Comparison of ENCODE assay signal across 8 cellular contexts in the genomic region with DNA sequence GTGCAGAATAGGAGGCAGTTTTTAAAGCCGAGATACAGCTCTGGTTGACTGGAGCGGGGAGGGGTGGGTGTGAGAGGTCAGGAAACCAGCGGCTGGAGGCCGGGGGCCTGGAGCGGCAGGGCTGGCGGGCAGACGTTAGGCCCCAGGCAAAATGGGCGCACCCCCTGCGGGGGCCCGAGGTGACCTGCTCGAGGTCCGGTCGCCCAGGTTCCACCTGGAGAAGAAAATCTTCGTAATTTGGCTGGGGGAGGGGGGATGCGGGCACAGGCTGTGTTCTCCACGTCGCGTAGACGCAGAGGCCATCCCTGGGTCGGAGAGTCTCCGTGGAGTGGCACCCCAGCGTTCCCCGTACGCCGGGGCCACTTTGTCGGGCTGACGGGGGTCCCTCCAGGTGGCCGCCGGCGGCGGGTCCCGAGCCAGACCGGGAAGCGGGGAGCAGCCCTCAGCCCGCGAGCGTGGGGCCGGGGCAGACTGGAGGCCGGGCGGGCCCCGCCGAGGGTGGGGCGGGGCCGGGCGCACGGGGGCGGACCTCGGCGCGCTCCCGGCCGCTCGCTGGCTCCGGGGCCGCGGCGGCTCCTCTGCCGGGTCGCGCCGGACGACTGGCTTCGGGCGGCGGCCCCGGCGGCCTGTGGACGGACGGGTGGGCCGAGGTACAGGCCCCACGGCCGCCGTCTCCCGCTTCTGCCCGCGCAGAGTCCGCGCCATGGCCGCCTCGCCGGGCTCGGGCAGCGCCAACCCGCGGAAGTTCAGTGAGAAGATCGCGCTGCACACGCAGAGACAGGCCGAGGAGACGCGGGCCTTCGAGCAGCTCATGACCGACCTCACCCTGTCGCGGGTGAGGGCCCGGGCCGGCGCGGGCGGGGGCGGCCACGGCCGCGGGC. TPM values are rescaled to one million over a fixed set of nuclear protein-coding genes. Genes with fewer than 3 reads are reported as not detected.
DNase-seq lines count a peak whose midpoint lies in the region; ATAC-seq, FAIRE-seq and TF ChIP-seq lines count a peak whose summit lies in the region.

A gene with protein sequence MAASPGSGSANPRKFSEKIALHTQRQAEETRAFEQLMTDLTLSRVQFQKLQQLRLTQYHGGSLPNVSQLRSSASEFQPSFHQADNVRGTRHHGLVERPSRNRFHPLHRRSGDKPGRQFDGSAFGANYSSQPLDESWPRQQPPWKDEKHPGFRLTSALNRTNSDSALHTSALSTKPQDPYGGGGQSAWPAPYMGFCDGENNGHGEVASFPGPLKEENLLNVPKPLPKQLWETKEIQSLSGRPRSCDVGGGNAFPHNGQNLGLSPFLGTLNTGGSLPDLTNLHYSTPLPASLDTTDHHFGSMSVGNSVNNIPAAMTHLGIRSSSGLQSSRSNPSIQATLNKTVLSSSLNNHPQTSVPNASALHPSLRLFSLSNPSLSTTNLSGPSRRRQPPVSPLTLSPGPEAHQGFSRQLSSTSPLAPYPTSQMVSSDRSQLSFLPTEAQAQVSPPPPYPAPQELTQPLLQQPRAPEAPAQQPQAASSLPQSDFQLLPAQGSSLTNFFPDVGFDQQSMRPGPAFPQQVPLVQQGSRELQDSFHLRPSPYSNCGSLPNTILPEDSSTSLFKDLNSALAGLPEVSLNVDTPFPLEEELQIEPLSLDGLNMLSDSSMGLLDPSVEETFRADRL (plus strand): TSS at position 555 of the 881 bp plus-strand sequence. CDS start 149 bp downstream, at position 704.

- ATAC-seq in GM19397 (IDR thresholded peaks at IDR 0.05; ENCODE audit: unreplicated experiment): peak; percentile 67
- ATAC-seq in HG03521 (IDR thresholded peaks at IDR 0.05; ENCODE audit: unreplicated experiment): peak; percentile 69
- peak; percentile 93 for ATAC-seq in Right ventricle myocardium inferior
- ATAC-seq in pancreas: peak; percentile 87 to 92 (median 89)

- H3K9ac ChIP-seq in SK-N-SH: peak within 1 kb of the TSS; percentile 81

- intact Hi-C loops in Right ventricle myocardium inferior (cut with DNase I) (loop anchor here (2.0 to 5.0 kb wide), 2 partner anchors 31 to 68 kb away; no protein-coding TSS in a partner anchor), pancreas (cut with DNase I) (no loop called here), vagina (cut with DNase I) (loop anchor here (10.0 kb wide), 1 partner anchor 75 kb away; no protein-coding TSS in a partner anchor)

- CTCF ChIA-PET in SK-N-SH (lab: Yijun Ruan, JAX): interaction anchor here (0.7 to 2.2 kb wide), 5 partner anchors 10 to 85 kb away, joined by 3 to 7 read pairs (median 4); no protein-coding TSS in a partner anchor

- H4K20me1 ChIP-seq in SK-N-SH (ENCODE audit: insufficient read depth): peaks cover 21% of the 10 kb centered on the region

- FAIRE-seq in pancreas (lab: Jason Lieb, UNC): no peak

- no peaks in the 10 kb centered on the region for H3K9me2 ChIP-seq in SK-N-SH

- peak within 1 kb of the TSS; percentile 90 for H3K27ac Mint-ChIP-seq in activated naive CD8-positive, alpha-beta T cell

- no peak for TF ChIP-seq EP300 in SK-N-SH (IDR thresholded peaks at IDR 0.05; ENCODE audit: borderline replicate concordance in 1 of 2, low read depth in 1 of 2, low read length in 1 of 2)

- H3F3A ChIP-seq in SK-N-SH (replicated peaks; ENCODE audit: insufficient read depth): peaks cover 5% of the 10 kb centered on the region

- peak in 1 of 2 donors; percentile 71 for TF ChIP-seq POLR2A in vagina (IDR thresholded peaks at IDR 0.05)

- H3K4me1 ChIP-seq in SK-N-SH (ENCODE audit: control insufficient read depth in 1 of 2, insufficient read depth in 2 of 2, low read depth in 1 of 2, low read length in 1 of 2): peaks cover 5 to 8% of the 10 kb centered on the region in 2 experiments; a peak in 2 of 4 replicates
- H3K4me1 ChIP-seq in pancreas: peaks cover 0 to 14% (median 13%) of the 10 kb centered on the region in 3 donors
- peaks cover 34% of the 10 kb centered on the region for H3K4me1 ChIP-seq in vagina

- no peaks in the 10 kb centered on the region for H3K36me3 ChIP-seq in SK-N-SH (replicated peaks in 1 of 2; ENCODE audit: control insufficient read depth in 1 of 2, insufficient read depth in 2 of 2, low read length in 1 of 2)
- H3K36me3 ChIP-seq in pancreas: no peaks in the 10 kb centered on the region
- H3K36me3 ChIP-seq in vagina: no peaks in the 10 kb centered on the region

- peaks cover 44% of the 10 kb centered on the region for H3K79me2 ChIP-seq in SK-N-SH (ENCODE audit: insufficient read depth)

- 27% methylated on average over 4 of the region's 104 CpGs for WGBS in SK-N-SH (ENCODE audit: low lambda C conversion rate)
- 3 to 4% methylated on average over 79 to 104 of the region's 104 CpGs for WGBS in pancreas, 2 donors

- TF ChIP-seq RAD21 in SK-N-SH (IDR thresholded peaks at IDR 0.05; ENCODE audit: low read length): no peak

- TF ChIP-seq CTCF in SK-N-SH (IDR thresholded peaks at IDR 0.05): no peak
- TF ChIP-seq CTCF in pancreas (IDR thresholded peaks at IDR 0.05): no peak
- TF ChIP-seq CTCF in vagina (IDR thresholded peaks at IDR 0.05): no peak

- peak within 1 kb of the TSS; percentile 82 for H3K4me2 ChIP-seq in SK-N-SH

- H3K36me3 Mint-ChIP-seq in activated naive CD8-positive, alpha-beta T cell: no peaks in the 10 kb centered on the region

- peak within 1 kb of the TSS; percentile 95 for H3K4me3 Mint-ChIP-seq in activated naive CD8-positive, alpha-beta T cell

- H3K9me3 Mint-ChIP-seq in activated naive CD8-positive, alpha-beta T cell (ENCODE audit: low read depth): no peaks in the 10 kb centered on the region

- peaks cover 40% of the 10 kb centered on the region for H3K4me1 Mint-ChIP-seq in activated naive CD8-positive, alpha-beta T cell (ENCODE audit: low read depth)

- no peaks in the 10 kb centered on the region for H3K27me3 Mint-ChIP-seq in activated naive CD8-positive, alpha-beta T cell

- no peaks in the 10 kb centered on the region for H3K9me3 ChIP-seq in SK-N-SH
- H3K9me3 ChIP-seq in pancreas: no peaks in the 10 kb centered on the region
- no peaks in the 10 kb centered on the region for H3K9me3 ChIP-seq in vagina

- H3K4me3 ChIP-seq in SK-N-SH (ENCODE audit: low read depth in 2 of 2, low read length in 1 of 2) (peak within 1 kb of the TSS; percentile 77 to 86), pancreas (peak within 1 kb of the TSS; percentile 48 to 78 (median 66)), vagina (peak within 1 kb of the TSS; percentile 69 to 84)

- H3K27ac ChIP-seq in SK-N-SH (ENCODE audit: low read depth in 2 of 2, low read length in 1 of 2): peak within 1 kb of the TSS; percentile 71 to 81
- peak within 1 kb of the TSS; percentile 58 to 82 (median 74) for H3K27ac ChIP-seq in pancreas
- H3K27ac ChIP-seq in vagina: peak within 1 kb of the TSS; percentile 91

- H2AFZ ChIP-seq in SK-N-SH (ENCODE audit: low read depth): peak within 1 kb of the TSS; percentile 95

- DNase-seq in COLO668 (lab: John Stamatoyannopoulos, UW; ENCODE audit: unreplicated experiment) (peak; percentile 74), SK-N-SH (peak; percentile 94), Right ventricle myocardium inferior (ENCODE audit: missing footprints) (peak; percentile 85), pancreas (peak; percentile 43 to 85 (median 54)), vagina (ENCODE audit: extremely low spot score in 2 of 2) (no peak)

- no peaks in the 10 kb centered on the region for H3K27me3 ChIP-seq in SK-N-SH (ENCODE audit: insufficient read depth)
- no peaks in the 10 kb centered on the region for H3K27me3 ChIP-seq in pancreas
- no peaks in the 10 kb centered on the region for H3K27me3 ChIP-seq in vagina

- POLR2A ChIA-PET in SK-N-SH (lab: Yijun Ruan, JAX): interaction anchor here (0.5 to 1.7 kb wide), 3 partner anchors 13 to 135 kb away, joined by 3 to 8 read pairs (median 3); no protein-coding TSS in a partner anchor

TF ChIP-seq in SK-N-SH, 30 proteins besides CTCF, POLR2A, EP300 and RAD21 (continues in another document):
- TF ChIP-seq MXI1 (IDR thresholded peaks at IDR 0.05; ENCODE audit: low read depth, low read length) (no peak), SMC3 (IDR thresholded peaks at IDR 0.05; ENCODE audit: low read depth, low read length) (no peak), POLR2AphosphoS5 (IDR thresholded peaks at IDR 0.05; ENCODE audit: low read depth, low read length) (peak; percentile 54; the same call in 1 of the 2 replicates), RFX5 (IDR thresholded peaks at IDR 0.05; ENCODE audit: low read length) (no peak)
- TF ChIP-seq, protein P1, sequence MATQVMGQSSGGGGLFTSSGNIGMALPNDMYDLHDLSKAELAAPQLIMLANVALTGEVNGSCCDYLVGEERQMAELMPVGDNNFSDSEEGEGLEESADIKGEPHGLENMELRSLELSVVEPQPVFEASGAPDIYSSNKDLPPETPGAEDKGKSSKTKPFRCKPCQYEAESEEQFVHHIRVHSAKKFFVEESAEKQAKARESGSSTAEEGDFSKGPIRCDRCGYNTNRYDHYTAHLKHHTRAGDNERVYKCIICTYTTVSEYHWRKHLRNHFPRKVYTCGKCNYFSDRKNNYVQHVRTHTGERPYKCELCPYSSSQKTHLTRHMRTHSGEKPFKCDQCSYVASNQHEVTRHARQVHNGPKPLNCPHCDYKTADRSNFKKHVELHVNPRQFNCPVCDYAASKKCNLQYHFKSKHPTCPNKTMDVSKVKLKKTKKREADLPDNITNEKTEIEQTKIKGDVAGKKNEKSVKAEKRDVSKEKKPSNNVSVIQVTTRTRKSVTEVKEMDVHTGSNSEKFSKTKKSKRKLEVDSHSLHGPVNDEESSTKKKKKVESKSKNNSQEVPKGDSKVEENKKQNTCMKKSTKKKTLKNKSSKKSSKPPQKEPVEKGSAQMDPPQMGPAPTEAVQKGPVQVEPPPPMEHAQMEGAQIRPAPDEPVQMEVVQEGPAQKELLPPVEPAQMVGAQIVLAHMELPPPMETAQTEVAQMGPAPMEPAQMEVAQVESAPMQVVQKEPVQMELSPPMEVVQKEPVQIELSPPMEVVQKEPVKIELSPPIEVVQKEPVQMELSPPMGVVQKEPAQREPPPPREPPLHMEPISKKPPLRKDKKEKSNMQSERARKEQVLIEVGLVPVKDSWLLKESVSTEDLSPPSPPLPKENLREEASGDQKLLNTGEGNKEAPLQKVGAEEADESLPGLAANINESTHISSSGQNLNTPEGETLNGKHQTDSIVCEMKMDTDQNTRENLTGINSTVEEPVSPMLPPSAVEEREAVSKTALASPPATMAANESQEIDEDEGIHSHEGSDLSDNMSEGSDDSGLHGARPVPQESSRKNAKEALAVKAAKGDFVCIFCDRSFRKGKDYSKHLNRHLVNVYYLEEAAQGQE (IDR thresholded peaks at IDR 0.05; ENCODE audit: low read depth, low read length): no peak
- TF ChIP-seq, protein P2, sequence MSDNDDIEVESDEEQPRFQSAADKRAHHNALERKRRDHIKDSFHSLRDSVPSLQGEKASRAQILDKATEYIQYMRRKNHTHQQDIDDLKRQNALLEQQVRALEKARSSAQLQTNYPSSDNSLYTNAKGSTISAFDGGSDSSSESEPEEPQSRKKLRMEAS (IDR thresholded peaks at IDR 0.05; ENCODE audit: low read depth): peak; percentile 60; the same call in 1 of the 2 replicates

RNA-seq across cellular contexts. Expression of the gene that starts here (rescaled TPM):
- polyA plus RNA-seq in SK-N-SH (2012; rRNA removed): 16.7 TPM in 2 replicates
- polyA plus RNA-seq in SK-N-SH (2012; cell fraction: cytosol; rRNA removed): 9.5 and 12.3 TPM in 2 replicates
- polyA plus RNA-seq in SK-N-SH (2012; cell fraction: nucleus; rRNA removed): 31.4 and 40.2 TPM in 2 replicates
- total RNA-seq in Right ventricle myocardium inferior: 25.8 TPM
- 10 to 100 TPM; 10.0 to 17.6 (median 11.9) TPM for total RNA-seq in pancreas
- 10 to 100 TPM in 1 of 2 donors, 1 to 10 TPM in 1; 7.1 to 11.1 TPM for polyA plus RNA-seq in pancreas
- 43.5 TPM for total RNA-seq in vagina

Comparison
In these comparisons a context has a peak if more than half of its experiments do, and no peak if none do; other contexts are left out.
1. DNase-seq: peak in COLO668 (single experiment), SK-N-SH (single experiment), Right ventricle myocardium inferior (single experiment) and pancreas (6 of 6); none in vagina (0 of 2).
2. intact Hi-C loops: an anchor here in Right ventricle myocardium inferior (2.0 to 5.0 kb wide) and vagina (10.0 kb wide); none called in pancreas.
3. Peak in every context shown above with its lines, with median percentiles within 50 percentile points of each other: ATAC-seq, H3K27ac ChIP-seq and H3K4me3 ChIP-seq.